Comparison of ENCODE assay signal across 28 cellular contexts in genomic region chr4:187065836-187066235, GRCh38.
DNase-seq lines count a peak whose midpoint lies in the region; ATAC-seq, FAIRE-seq and TF ChIP-seq lines count a peak whose summit lies in the region.
"Had no signal": no experiment of that assay in that cellular context is flagged by ENCODE, and none has a peak within 500 bp of the region (broad histone marks: within the 10 kb centered on the region; RNA-seq: fewer than 3 reads in every experiment).

No MANE protein-coding gene starts in this region.

- H4K8ac ChIP-seq in mesenchymal stem cell (ENCODE audit: low read length), result peak overlapping the region; percentile 45

- peak overlapping the region; percentile 30; the same call in 1 of the 2 replicates for H2AFZ ChIP-seq in GM23338
- H2AFZ ChIP-seq in mesenchymal stem cell (ENCODE audit: low read depth, low read length), result no peak overlapping the region

- H3K36me3 Mint-ChIP-seq in GM23338 (ENCODE audit: low read depth) (no peaks in the 10 kb centered on the region; the same call in 2 of the 3 replicates), chondrocyte (ENCODE audit: low read depth) (no peaks in the 10 kb centered on the region), osteocyte (ENCODE audit: unreplicated experiment) (no peaks in the 10 kb centered on the region)
- no peaks in the 10 kb centered on the region for H3K36me3 Mint-ChIP-seq in activated T-helper 2 cell treated with anti-CD3 and anti-CD28 coated beads, Interferon-gamma antibody, Interleukin-2, Interleukin-4, amounts not matched to agents 10 μg/mL and 5 μg/mL and 100 μg/mL, durations not matched to agents 14 hours and 24 hours and 36 hours (ENCODE audit: low read depth)
- H3K36me3 Mint-ChIP-seq: CD14-positive monocyte; CD4-positive, alpha-beta memory T cell; CD4-positive, CD25-positive, alpha-beta regulatory T cell; CD8-positive, alpha-beta memory T cell had no signal

- H2BK12ac ChIP-seq in mesenchymal stem cell (ENCODE audit: low read length in 2 of 2), result no peak overlapping the region

- no peak overlapping the region for H3K4me3 ChIP-seq in GM23338
- no peak overlapping the region for H3K4me3 ChIP-seq in mesenchymal stem cell (ENCODE audit: insufficient read depth in 1 of 2, low read depth in 1 of 2, low read length in 2 of 2)
- H3K4me3 ChIP-seq: BLaER1 had no signal

- no peak overlapping the region for H2BK120ac ChIP-seq in mesenchymal stem cell (ENCODE audit: low read depth, low read length)

- no peaks in the 10 kb centered on the region for H3K9me2 ChIP-seq in GM23338 (ENCODE audit: insufficient read depth)

- H3F3A ChIP-seq in GM23338 (replicated peaks; ENCODE audit: low read depth), result no peaks in the 10 kb centered on the region

- TF ChIP-seq CTCF in GM23338 (conservative IDR thresholded peaks at IDR 0.05; ENCODE audit: low read depth in 2 of 2), result no peak
- TF ChIP-seq CTCF in chondrocyte (IDR thresholded peaks at IDR 0.05), result no peak
- TF ChIP-seq CTCF in osteocyte (IDR thresholded peaks at IDR 0.05), result no peak

- peaks cover 20% of the 10 kb centered on the region for H3K4me1 ChIP-seq in GM23338 (ENCODE audit: insufficient read depth)
- H3K4me1 ChIP-seq in mesenchymal stem cell (ENCODE audit: control insufficient read depth, insufficient read depth, low read depth, low read length), result no peaks in the 10 kb centered on the region
- H3K4me1 ChIP-seq: BE2C had no signal

- no peak overlapping the region for H4K91ac ChIP-seq in mesenchymal stem cell (ENCODE audit: low read length)

- peaks cover 18% of the 10 kb centered on the region for H3K4me1 Mint-ChIP-seq in GM23338
- peaks cover 16% of the 10 kb centered on the region for H3K4me1 Mint-ChIP-seq in chondrocyte (ENCODE audit: low read depth)
- H3K4me1 Mint-ChIP-seq in osteocyte (ENCODE audit: unreplicated experiment), result peaks cover 20% of the 10 kb centered on the region
- no peaks in the 10 kb centered on the region for H3K4me1 Mint-ChIP-seq in activated T-helper 2 cell treated with anti-CD3 and anti-CD28 coated beads, Interferon-gamma antibody, Interleukin-2, Interleukin-4, amounts not matched to agents 10 μg/mL and 5 μg/mL and 100 μg/mL, durations not matched to agents 14 hours and 24 hours and 36 hours (ENCODE audit: low read depth)
- H3K4me1 Mint-ChIP-seq: CD14-positive monocyte; CD4-positive, alpha-beta memory T cell; CD4-positive, CD25-positive, alpha-beta regulatory T cell; CD8-positive, alpha-beta memory T cell had no signal

- intact Hi-C loops in activated T-helper 2 cell treated with anti-CD3 and anti-CD28 coated beads, Interferon-gamma antibody, Interleukin-2, Interleukin-4, amounts not matched to agents 10 μg/mL and 5 μg/mL and 100 μg/mL, durations not matched to agents 14 hours and 24 hours and 36 hours (cut with micrococcal nuclease), result no loop called here

- no peak overlapping the region for H3K14ac ChIP-seq in mesenchymal stem cell (ENCODE audit: low read length in 2 of 2)

- no peak for TF ChIP-seq POLR2A in GM12891 (IDR thresholded peaks at IDR 0.05; ENCODE audit: low read depth, low read length)

- no peak overlapping the region for H3K4me2 ChIP-seq in GM23338
- H3K4me2 ChIP-seq in mesenchymal stem cell (ENCODE audit: low read length, poor library complexity, severe bottlenecking), result no peak overlapping the region
- H3K4me2 ChIP-seq: BLaER1 had no signal

- peak overlapping the region in 1 of 2 experiments; percentile 31 for H3K23ac ChIP-seq in mesenchymal stem cell (ENCODE audit: low read length in 2 of 2)

- H3K4ac ChIP-seq in mesenchymal stem cell (ENCODE audit: low read depth in 1 of 2, low read length in 2 of 2), result no peak overlapping the region

- no peak for FAIRE-seq in GM12891 (lab: Jason Lieb, UNC)
- FAIRE-seq: A204.1, GM12892, GM18507 had no signal

- no peak overlapping the region for H2AK5ac ChIP-seq in mesenchymal stem cell (ENCODE audit: low read length, severe bottlenecking)

- no peak for ATAC-seq in GM23338

- H3K36me3 ChIP-seq in GM23338 (ENCODE audit: insufficient read depth) (no peaks in the 10 kb centered on the region), mesenchymal stem cell (ENCODE audit: control insufficient read depth in 1 of 2, insufficient read depth in 2 of 2, low read depth in 1 of 2, low read length in 2 of 2) (no peaks in the 10 kb centered on the region)
- H3K36me3 ChIP-seq: BE2C, BLaER1 had no signal

- H3K18ac ChIP-seq in mesenchymal stem cell (ENCODE audit: low read depth in 1 of 2, low read length in 2 of 2), result no peak overlapping the region

- H3K27ac ChIP-seq in GM23338 (ENCODE audit: low read depth) (no peak overlapping the region), mesenchymal stem cell (ENCODE audit: low read length, poor library complexity, severe bottlenecking) (no peak overlapping the region)
- H3K27ac ChIP-seq: BLaER1 had no signal

- no peak overlapping the region for H3K9ac ChIP-seq in mesenchymal stem cell (ENCODE audit: low read length)
- H3K9ac ChIP-seq: BLaER1 had no signal

- no peaks in the 10 kb centered on the region for H3K79me2 ChIP-seq in GM23338 (replicated peaks; ENCODE audit: insufficient read depth)

- DNase-seq in GM23338 (ENCODE audit: low spot score) (no peak), chondrocyte (ENCODE audit: low spot score) (no peak), mesenchymal stem cell (no peak), osteocyte (ENCODE audit: extremely low spot score, unreplicated experiment) (no peak), GM12891 (ENCODE audit: insufficient read length, low spot score) (no peak), NCI-H2171 (lab: John Stamatoyannopoulos, UW) (no peak)
- no peak for DNase-seq in activated T-helper 2 cell treated with anti-CD3 and anti-CD28 coated beads, Interferon-gamma antibody, Interleukin-2, Interleukin-4, amounts not matched to agents 10 μg/mL and 5 μg/mL and 100 μg/mL, durations not matched to agents 14 hours and 24 hours and 36 hours (ENCODE audit: low spot score)
- DNase-seq in stimulated activated CD4-positive, alpha-beta T cell treated with anti-CD3 and anti-CD28 coated beads, Interleukin-1b, Interleukin-23, amount 100 ng/mL, for 48 hours, result no peak
- DNase-seq: 8988T; ACHN; BE2C; C1 segment of cervical spinal cord; CD4-positive, alpha-beta memory T cell; CD4-positive, CD25-positive, alpha-beta regulatory T cell; CD8-positive, alpha-beta memory T cell; COR-L47; DMS 273 treated with DMSO at 0.1 percent for 48 hours; DMS153; DMS53; DMS79; DND-41; EL; GDM1 had no signal

- H3K27ac Mint-ChIP-seq in GM23338, result 0 out of 2 replicates have a peak overlapping the region, but pooled peaks have one; percentile 23
- peak overlapping the region; percentile 1 for H3K27ac Mint-ChIP-seq in chondrocyte (ENCODE audit: unreplicated experiment)
- peak overlapping the region; percentile 70 for H3K27ac Mint-ChIP-seq in osteocyte (ENCODE audit: unreplicated experiment)
- no peak overlapping the region for H3K27ac Mint-ChIP-seq in activated T-helper 2 cell treated with anti-CD3 and anti-CD28 coated beads, Interferon-gamma antibody, Interleukin-2, Interleukin-4, amounts not matched to agents 10 μg/mL and 5 μg/mL and 100 μg/mL, durations not matched to agents 14 hours and 24 hours and 36 hours
- H3K27ac Mint-ChIP-seq: CD14-positive monocyte; CD4-positive, alpha-beta memory T cell; CD4-positive, CD25-positive, alpha-beta regulatory T cell; CD8-positive, alpha-beta memory T cell had no signal

- WGBS in mesenchymal stem cell, result 88% methylated on average over 11 of the region's 13 CpGs

- H2BK5ac ChIP-seq in mesenchymal stem cell (ENCODE audit: low read depth, low read length, poor library complexity, severe bottlenecking), result no peak overlapping the region

- no peak overlapping the region for H3K4me3 Mint-ChIP-seq in GM23338
- no peak overlapping the region for H3K4me3 Mint-ChIP-seq in chondrocyte (ENCODE audit: unreplicated experiment)
- no peak overlapping the region for H3K4me3 Mint-ChIP-seq in osteocyte (ENCODE audit: unreplicated experiment)
- H3K4me3 Mint-ChIP-seq in activated T-helper 2 cell treated with anti-CD3 and anti-CD28 coated beads, Interferon-gamma antibody, Interleukin-2, Interleukin-4, amounts not matched to agents 10 μg/mL and 5 μg/mL and 100 μg/mL, durations not matched to agents 14 hours and 24 hours and 36 hours (ENCODE audit: low read depth), result no peak overlapping the region
- H3K4me3 Mint-ChIP-seq: CD14-positive monocyte; CD4-positive, alpha-beta memory T cell; CD4-positive, CD25-positive, alpha-beta regulatory T cell had no signal

- H3K9me3 Mint-ChIP-seq in GM23338, result peaks cover 3% of the 10 kb centered on the region; the same call in 1 of the 3 replicates
- peaks cover 8% of the 10 kb centered on the region for H3K9me3 Mint-ChIP-seq in chondrocyte (ENCODE audit: low read depth)
- H3K9me3 Mint-ChIP-seq in osteocyte (ENCODE audit: unreplicated experiment), result peaks cover 3% of the 10 kb centered on the region
- peaks cover 13% of the 10 kb centered on the region for H3K9me3 Mint-ChIP-seq in activated T-helper 2 cell treated with anti-CD3 and anti-CD28 coated beads, Interferon-gamma antibody, Interleukin-2, Interleukin-4, amounts not matched to agents 10 μg/mL and 5 μg/mL and 100 μg/mL, durations not matched to agents 14 hours and 24 hours and 36 hours

- H4K20me1 ChIP-seq in GM23338 (replicated peaks; ENCODE audit: insufficient read depth), result no peaks in the 10 kb centered on the region
- H4K20me1 ChIP-seq: BLaER1 had no signal

- H2BK15ac ChIP-seq in mesenchymal stem cell (ENCODE audit: low read depth, poor library complexity, severe bottlenecking), result no peak overlapping the region

- H3K27me3 ChIP-seq in GM23338 (ENCODE audit: insufficient read depth) (no peaks in the 10 kb centered on the region), mesenchymal stem cell (ENCODE audit: control insufficient read depth in 1 of 2, insufficient read depth in 1 of 2, low read length in 2 of 2) (no peaks in the 10 kb centered on the region)
- H3K27me3 ChIP-seq: BE2C, BLaER1 had no signal

- peaks cover 3% of the 10 kb centered on the region for H3K27me3 Mint-ChIP-seq in GM23338 (ENCODE audit: insufficient read depth, low read depth, poor library complexity)
- no peaks in the 10 kb centered on the region for H3K27me3 Mint-ChIP-seq in chondrocyte (ENCODE audit: low read depth)
- H3K27me3 Mint-ChIP-seq in osteocyte (ENCODE audit: unreplicated experiment), result no peaks in the 10 kb centered on the region
- no peaks in the 10 kb centered on the region for H3K27me3 Mint-ChIP-seq in activated T-helper 2 cell treated with anti-CD3 and anti-CD28 coated beads, Interferon-gamma antibody, Interleukin-2, Interleukin-4, amounts not matched to agents 10 μg/mL and 5 μg/mL and 100 μg/mL, durations not matched to agents 14 hours and 24 hours and 36 hours (ENCODE audit: low read depth)
- H3K27me3 Mint-ChIP-seq: CD4-positive, alpha-beta memory T cell; CD4-positive, CD25-positive, alpha-beta regulatory T cell; CD8-positive, alpha-beta memory T cell had no signal

- H3K9me3 ChIP-seq in mesenchymal stem cell (ENCODE audit: control insufficient read depth, low read length), result no peaks in the 10 kb centered on the region
- H3K9me3 ChIP-seq: BE2C had no signal

- H3K79me1 ChIP-seq in mesenchymal stem cell (replicated peaks; ENCODE audit: low read length, poor library complexity, severe bottlenecking), result no peaks in the 10 kb centered on the region

TF ChIP-seq in GM23338, 12 proteins besides CTCF, POLR2A, EP300 and RAD21 (continues in another document):
- TF ChIP-seq ZNF331 (CRISPR knock-in tag; IDR thresholded peaks at IDR 0.05; ENCODE audit: low read depth), result no peak
- TF ChIP-seq ZNF114 (CRISPR knock-in tag; IDR thresholded peaks at IDR 0.05), result no peak

TF ChIP-seq in GM12891, 5 proteins besides CTCF, POLR2A, EP300 and RAD21 (continues in another document):
- no peak for TF ChIP-seq SPI1 (IDR thresholded peaks at IDR 0.05; ENCODE audit: low read depth, low read length)
